Comparison of ENCODE assay signal across 24 cellular contexts in the genomic region with DNA sequence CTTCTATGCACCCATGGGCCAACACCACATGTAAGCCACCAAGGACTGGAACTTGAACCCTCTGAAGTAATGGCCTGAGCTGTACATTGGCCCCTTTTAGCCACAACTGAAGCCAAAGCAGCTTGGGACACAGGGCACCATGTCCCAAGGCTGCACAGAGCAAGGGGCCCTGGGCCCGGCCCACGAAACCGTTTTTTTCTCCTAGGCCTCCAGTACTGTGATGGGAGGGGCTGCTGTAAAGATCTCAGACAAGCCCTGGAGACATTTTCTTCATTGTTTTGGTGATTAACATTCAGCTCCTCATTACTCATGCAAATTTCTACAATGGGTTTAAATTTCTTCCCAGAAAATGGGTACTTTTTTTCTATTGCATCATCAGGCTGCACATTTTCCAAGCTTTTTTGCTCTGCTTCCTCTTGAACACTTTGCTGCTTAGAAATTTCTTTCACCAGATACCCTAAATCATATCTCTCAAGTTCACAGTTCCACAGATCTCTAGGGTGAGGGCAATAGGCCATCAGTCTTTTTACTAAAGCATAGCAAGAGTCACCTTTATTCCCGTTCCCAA. TPM values are rescaled to one million over a fixed set of nuclear protein-coding genes. Genes with fewer than 3 reads are reported as not detected.
DNase-seq lines count a peak whose midpoint lies in the region; ATAC-seq, FAIRE-seq and TF ChIP-seq lines count a peak whose summit lies in the region.
"Had no signal": no experiment of that assay in that cellular context is flagged by ENCODE, and none has a peak within 500 bp of the region (broad histone marks: within the 10 kb centered on the region; RNA-seq: fewer than 3 reads in every experiment).

No MANE protein-coding gene starts in this region.

- H3K4me2 ChIP-seq in A549, result no peak overlapping the region
- H3K4me2 ChIP-seq: BLaER1 treated with 17β-estradiol and CSF1 and Interleukin-3, amounts not matched to agents 10 nM and 100 nM had no signal

- H3K27me3 Mint-ChIP-seq in endothelial cell (ENCODE audit: unreplicated experiment) (peaks cover 4% of the 10 kb centered on the region), progenitor cell of endocrine pancreas (no peaks in the 10 kb centered on the region)
- H3K27me3 Mint-ChIP-seq: CD4-positive, alpha-beta T cell; CD8-positive, alpha-beta memory T cell had no signal

- H3K36me3 Mint-ChIP-seq in endothelial cell (ENCODE audit: low read depth, unreplicated experiment) (peaks cover 11% of the 10 kb centered on the region), progenitor cell of endocrine pancreas (ENCODE audit: insufficient read depth) (peaks cover 3% of the 10 kb centered on the region)

- no peak overlapping the region for H3K27ac Mint-ChIP-seq in endothelial cell (ENCODE audit: unreplicated experiment)
- H3K27ac Mint-ChIP-seq in progenitor cell of endocrine pancreas, result no peak overlapping the region
- H3K27ac Mint-ChIP-seq: CD14-positive monocyte; CD4-positive, alpha-beta T cell; HFFc6 had no signal

- no peak for DNase-seq in A549 (ENCODE audit: low read depth in 1 of 2, low spot score in 1 of 2)
- DNase-seq in endothelial cell (ENCODE audit: low spot score), result no peak
- DNase-seq in AG08396 (ENCODE audit: low spot score), result no peak
- DNase-seq in progenitor cell of endocrine pancreas (ENCODE audit: low spot score, unreplicated experiment), result no peak
- no peak for DNase-seq in HAP-1 (ENCODE audit: low spot score in 2 of 2)
- DNase-seq: AML-193; BE2C; CD4-positive, alpha-beta T cell; CD8-positive, alpha-beta memory T cell; DMS 273 treated with DMSO at 0.1 percent for 48 hours; DMS79; EL; GDM1; GM23248; H7; HFFc6 had no signal

- no peak for FAIRE-seq in A549 (lab: Jason Lieb, UNC)
- FAIRE-seq: D721Med, GM12878, GM19239, H1 had no signal

- H3K36me3 ChIP-seq in HEK293 (ENCODE audit: control insufficient read depth in 2 of 2, insufficient read depth in 1 of 2, low read length in 2 of 2), result no peaks in the 10 kb centered on the region
- H3K36me3 ChIP-seq in HAP-1 (replicated peaks), result no peaks in the 10 kb centered on the region
- H3K36me3 ChIP-seq: BE2C had no signal

- no peak for ATAC-seq in A549
- ATAC-seq: GM12878, HCT116 had no signal

- in situ Hi-C loops in HAP-1 (cut with MboI; ENCODE audit: low sequenced_read_pairs), result no loop called here

- H3K4me1 ChIP-seq in A549 (no peaks in the 10 kb centered on the region), HEK293 (ENCODE audit: control insufficient read depth, insufficient read depth, low read length) (no peaks in the 10 kb centered on the region), HAP-1 (no peaks in the 10 kb centered on the region)
- H3K4me1 ChIP-seq: BE2C had no signal

- no peak for TF ChIP-seq POLR2A in A549 (IDR thresholded peaks at IDR 0.05; ENCODE audit: low read length)

- H3K27ac ChIP-seq in A549 (no peak overlapping the region), HEK293 (ENCODE audit: extremely low read depth, low read depth, low read length) (no peak overlapping the region)
- H3K27ac ChIP-seq: BLaER1 treated with 17β-estradiol and CSF1 and Interleukin-3, amounts not matched to agents 10 nM and 100 nM; GM23248 had no signal

- TF ChIP-seq RAD21 in A549 (conservative IDR thresholded peaks at IDR 0.05 in 1 of 2, IDR thresholded peaks at IDR 0.05 in 1 of 2), result no peak

- H3K4me3 Mint-ChIP-seq in endothelial cell (ENCODE audit: unreplicated experiment) (peak overlapping the region; percentile 39), progenitor cell of endocrine pancreas (ENCODE audit: low read depth) (no peak overlapping the region)
- H3K4me3 Mint-ChIP-seq: CD14-positive monocyte; CD4-positive, alpha-beta T cell; CD8-positive, alpha-beta memory T cell; HFFc6 had no signal

- H3K9me3 ChIP-seq in A549 (peaks cover 15% of the 10 kb centered on the region; the same call in 2 of the 3 replicates), HEK293 (ENCODE audit: control insufficient read depth, insufficient read depth, low read depth, low read length) (no peaks in the 10 kb centered on the region), HAP-1 (no peaks in the 10 kb centered on the region; the same call in 1 of the 2 replicates)

- no peak for TF ChIP-seq CTCF in A549 (IDR thresholded peaks at IDR 0.05)
- no peak for TF ChIP-seq CTCF in HEK293 (tag by site-specific recombination; IDR thresholded peaks at IDR 0.05)
- TF ChIP-seq CTCF in endothelial cell (IDR thresholded peaks at IDR 0.05; ENCODE audit: unreplicated experiment), result no peak
- TF ChIP-seq CTCF in progenitor cell of endocrine pancreas (IDR thresholded peaks at IDR 0.05; ENCODE audit: unreplicated experiment), result no peak

- H3K9me3 Mint-ChIP-seq in endothelial cell (ENCODE audit: unreplicated experiment) (peaks cover 9% of the 10 kb centered on the region), progenitor cell of endocrine pancreas (ENCODE audit: low read depth) (peaks cover 11% of the 10 kb centered on the region)

- no peak for TF ChIP-seq EP300 in A549 (IDR thresholded peaks at IDR 0.05)

- CTCF ChIA-PET in A549 (lab: Yijun Ruan, JAX), result no interaction called here
- CTCF ChIA-PET in HEK293 (lab: Yijun Ruan, JAX), result interaction anchor here (0.7 kb wide), 1 partner anchor 489 kb away, joined by 3 read pairs; no protein-coding TSS in a partner anchor

- whole genome bisulfite sequencing in A549 (ENCODE audit: missing lambda C conversion rate), result 76% methylated on average over 4 of the region's 4 CpGs

- H3K4me3 ChIP-seq in A549, result no peak overlapping the region
- no peak overlapping the region for H3K4me3 ChIP-seq in HEK293 (ENCODE audit: low read depth, low read length)
- H3K4me3 ChIP-seq in HAP-1, result no peak overlapping the region
- H3K4me3 ChIP-seq: GM12878, GM23248 had no signal

- H3K4me1 Mint-ChIP-seq in endothelial cell (ENCODE audit: unreplicated experiment), result no peaks in the 10 kb centered on the region
- H3K4me1 Mint-ChIP-seq in progenitor cell of endocrine pancreas (ENCODE audit: low read depth), result no peaks in the 10 kb centered on the region

- POLR2A ChIA-PET in A549 (lab: Yijun Ruan, JAX), result no interaction called here
- POLR2A ChIA-PET in HEK293 (lab: Yijun Ruan, JAX), result no interaction called here

- H3K27me3 ChIP-seq in HAP-1 (ENCODE audit: low read depth), result no peaks in the 10 kb centered on the region
- H3K27me3 ChIP-seq: BE2C; BLaER1 treated with 17β-estradiol and CSF1 and Interleukin-3, amounts not matched to agents 10 nM and 100 nM had no signal

TF ChIP-seq in A549, 52 proteins besides CTCF, POLR2A, EP300 and RAD21:
- TF ChIP-seq ZFP36 (IDR thresholded peaks at IDR 0.05; ENCODE audit: borderline replicate concordance, partially characterized antibody) (peak; percentile 17), ESRRA (IDR thresholded peaks at IDR 0.05; ENCODE audit: borderline replicate concordance, low read length) (no peak), ZSCAN20 (CRISPR knock-in tag; IDR thresholded peaks at IDR 0.05) (no peak)
- TF ChIP-seq, protein P1, sequence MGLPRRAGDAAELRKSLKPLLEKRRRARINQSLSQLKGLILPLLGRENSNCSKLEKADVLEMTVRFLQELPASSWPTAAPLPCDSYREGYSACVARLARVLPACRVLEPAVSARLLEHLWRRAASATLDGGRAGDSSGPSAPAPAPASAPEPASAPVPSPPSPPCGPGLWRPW (IDR thresholded peaks at IDR 0.05), result no peak
- TF ChIP-seq, protein P2, sequence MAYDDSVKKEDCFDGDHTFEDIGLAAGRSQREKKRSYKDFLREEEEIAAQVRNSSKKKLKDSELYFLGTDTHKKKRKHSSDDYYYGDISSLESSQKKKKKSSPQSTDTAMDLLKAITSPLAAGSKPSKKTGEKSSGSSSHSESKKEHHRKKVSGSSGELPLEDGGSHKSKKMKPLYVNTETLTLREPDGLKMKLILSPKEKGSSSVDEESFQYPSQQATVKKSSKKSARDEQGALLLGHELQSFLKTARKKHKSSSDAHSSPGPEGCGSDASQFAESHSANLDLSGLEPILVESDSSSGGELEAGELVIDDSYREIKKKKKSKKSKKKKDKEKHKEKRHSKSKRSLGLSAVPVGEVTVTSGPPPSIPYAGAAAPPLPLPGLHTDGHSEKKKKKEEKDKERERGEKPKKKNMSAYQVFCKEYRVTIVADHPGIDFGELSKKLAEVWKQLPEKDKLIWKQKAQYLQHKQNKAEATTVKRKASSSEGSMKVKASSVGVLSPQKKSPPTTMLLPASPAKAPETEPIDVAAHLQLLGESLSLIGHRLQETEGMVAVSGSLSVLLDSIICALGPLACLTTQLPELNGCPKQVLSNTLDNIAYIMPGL (CRISPR knock-in tag; IDR thresholded peaks at IDR 0.05; ENCODE audit: borderline replicate concordance), result no peak

TF ChIP-seq in HEK293, 187 proteins besides CTCF, POLR2A, EP300 and RAD21:
- TF ChIP-seq ZNF335 (tag by site-specific recombination; conservative IDR thresholded peaks at IDR 0.05) (no peak), ZNF585B (tag by site-specific recombination; IDR thresholded peaks at IDR 0.05) (peak; percentile 97), SETDB1 (IDR thresholded peaks at IDR 0.05; ENCODE audit: insufficient read length, low read length) (peak; percentile 11), ZNF184 (tag by site-specific recombination; IDR thresholded peaks at IDR 0.05) (no peak)
- TF ChIP-seq, protein P3, sequence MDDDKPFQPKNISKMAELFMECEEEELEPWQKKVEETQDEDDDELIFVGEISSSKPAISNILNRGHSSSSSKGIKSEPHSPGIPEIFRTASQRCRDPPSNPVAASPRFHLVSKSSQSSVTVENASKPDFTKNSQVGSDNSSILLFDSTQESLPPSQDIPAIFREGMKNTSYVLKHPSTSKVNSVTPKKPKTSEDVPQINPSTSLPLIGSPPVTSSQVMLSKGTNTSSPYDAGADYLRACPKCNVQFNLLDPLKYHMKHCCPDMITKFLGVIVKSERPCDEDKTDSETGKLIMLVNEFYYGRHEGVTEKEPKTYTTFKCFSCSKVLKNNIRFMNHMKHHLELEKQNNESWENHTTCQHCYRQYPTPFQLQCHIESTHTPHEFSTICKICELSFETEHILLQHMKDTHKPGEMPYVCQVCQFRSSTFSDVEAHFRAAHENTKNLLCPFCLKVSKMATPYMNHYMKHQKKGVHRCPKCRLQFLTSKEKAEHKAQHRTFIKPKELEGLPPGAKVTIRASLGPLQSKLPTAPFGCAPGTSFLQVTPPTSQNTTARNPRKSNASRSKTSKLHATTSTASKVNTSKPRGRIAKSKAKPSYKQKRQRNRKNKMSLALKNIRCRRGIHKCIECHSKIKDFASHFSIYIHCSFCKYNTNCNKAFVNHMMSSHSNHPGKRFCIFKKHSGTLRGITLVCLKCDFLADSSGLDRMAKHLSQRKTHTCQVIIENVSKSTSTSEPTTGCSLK (tag by site-specific recombination; IDR thresholded peaks at IDR 0.05), result no peak

RNA-seq across cellular contexts. Expression of a gene that starts 25.5 kb away (rescaled TPM):
- polyA plus RNA-seq in A549 (2011; rRNA removed) (80.2 and 87.4 TPM in 2 replicates), A549 (2017; fragmentation: RNase III; extraction: RNeasy Plus Mini Kit Qiagen cat#74134 plus additional on column Dnase treatment) (37.8 to 40.3 TPM (median 39.3 TPM) in 3 replicates)
- polyA plus RNA-seq in A549 (2012; cell fraction: cytosol; rRNA removed), result 26.5 and 31.2 TPM in 2 replicates
- polyA plus RNA-seq in A549 (2012; cell fraction: nucleus; rRNA removed), result 15.4 and 16.6 TPM in 2 replicates
- 104 and 118 TPM in 2 replicates for polyA minus RNA-seq in A549 (2011; rRNA and poly(A)+ RNA removed)
- total RNA-seq in endothelial cell (ENCODE audit: unreplicated experiment) (62.0 TPM), progenitor cell of endocrine pancreas (61.2 and 63.5 TPM in 2 replicates)
